Comparison of ENCODE assay signal across 10 cellular contexts in the genomic region with DNA sequence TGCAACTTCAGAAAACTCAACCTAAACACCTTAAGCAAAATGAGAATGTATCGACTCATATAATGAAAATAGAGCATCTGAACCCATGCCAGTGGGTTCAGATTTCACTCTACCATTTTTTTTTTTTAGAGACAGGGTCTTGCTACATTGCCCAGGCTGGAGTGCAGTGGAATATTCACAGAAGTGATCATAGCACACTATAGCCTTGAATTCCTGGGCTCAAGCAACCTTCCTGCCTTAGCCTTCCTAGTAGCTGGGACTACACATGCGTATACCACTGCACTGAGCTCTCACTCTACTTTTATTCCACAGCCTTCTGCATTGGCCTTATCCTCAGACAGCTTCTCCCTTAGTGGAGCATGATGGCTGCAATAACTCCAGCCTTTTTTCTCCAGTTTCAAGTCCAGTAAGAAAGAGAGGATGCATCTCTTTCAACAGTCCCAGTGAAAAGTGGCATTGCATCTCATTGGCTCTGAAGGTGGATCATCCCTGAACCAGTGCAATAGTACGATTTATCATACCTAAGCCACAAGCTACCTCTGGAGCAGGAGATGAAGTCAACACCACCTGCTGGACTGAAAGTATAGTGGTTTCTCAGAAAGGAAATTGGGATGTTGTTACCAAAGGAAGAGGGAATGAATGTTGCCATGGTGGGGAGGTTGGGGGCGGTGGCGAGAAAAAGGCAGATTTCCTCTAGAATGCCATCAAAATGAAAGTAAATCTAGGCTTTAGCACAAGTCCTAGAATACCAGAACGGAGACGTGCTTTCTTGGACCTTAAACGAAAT. TPM values are rescaled to one million over a fixed set of nuclear protein-coding genes. Genes with fewer than 3 reads are reported as not detected.
DNase-seq lines count a peak whose midpoint lies in the region; ATAC-seq and TF ChIP-seq lines count a peak whose summit lies in the region.
"Had no signal": no experiment of that assay in that cellular context is flagged by ENCODE, and none has a peak within 500 bp of the region (broad histone marks: within the 10 kb centered on the region; RNA-seq: fewer than 3 reads in every experiment).

No MANE protein-coding gene starts in this region.

- H3K9me3 ChIP-seq in endodermal cell (ENCODE audit: control insufficient read depth, low read length) (no peaks in the 10 kb centered on the region), psoas muscle (no peaks in the 10 kb centered on the region), adrenal gland (replicated peaks in 1 of 3) (no peaks in the 10 kb centered on the region)

- H3K36me3 ChIP-seq in endodermal cell (ENCODE audit: control insufficient read depth, insufficient read depth, low read length) (no peaks in the 10 kb centered on the region), psoas muscle (ENCODE audit: insufficient read depth in 1 of 2, low read depth in 1 of 2) (no peaks in the 10 kb centered on the region), adrenal gland (replicated peaks in 1 of 2) (no peaks in the 10 kb centered on the region)

- H3K27me3 Mint-ChIP-seq in endodermal cell (ENCODE audit: insufficient read depth): peaks cover 47% of the 10 kb centered on the region

- DNase-seq in DMS53 (lab: John Stamatoyannopoulos, UW): peak; percentile 72
- peak; percentile 11 for DNase-seq in NCI-H526 treated with DMSO at 0.1 percent for 48 hours (lab: John Stamatoyannopoulos, UW)
- no peak for DNase-seq in endodermal cell
- no peak for DNase-seq in psoas muscle
- no peak for DNase-seq in activated naive CD4-positive, alpha-beta T cell treated with anti-CD3 and anti-CD28 coated beads, Interleukin-2, amount 50 U/mL, for 72 hours (ENCODE audit: low spot score in 2 of 2)
- DNase-seq in adrenal gland: no peak
- DNase-seq: T-helper 9 cell had no signal

- TF ChIP-seq POLR2A in adrenal gland (IDR thresholded peaks at IDR 0.05): no peak

- peaks cover 20% of the 10 kb centered on the region for H3K27me3 ChIP-seq in endodermal cell (ENCODE audit: control insufficient read depth, insufficient read depth, low read length, poor library complexity, severe bottlenecking)
- H3K27me3 ChIP-seq in psoas muscle (ENCODE audit: insufficient read depth in 3 of 3, low read length in 2 of 3): no peaks in the 10 kb centered on the region
- peaks cover 4% of the 10 kb centered on the region for H3K27me3 ChIP-seq in adrenal gland

- ATAC-seq in psoas muscle (no peak), GM18517 (IDR thresholded peaks at IDR 0.05; ENCODE audit: unreplicated experiment) (no peak), GM19452 (IDR thresholded peaks at IDR 0.05; ENCODE audit: unreplicated experiment) (no peak)
- ATAC-seq in activated naive CD4-positive, alpha-beta T cell treated with anti-CD3 and anti-CD28 coated beads, Interleukin-2, amount 50 U/mL, for 72 hours: no peak
- ATAC-seq: GM12878 had no signal

- no peak overlapping the region for H3K9ac ChIP-seq in endodermal cell (ENCODE audit: extremely low read depth, low read length, poor library complexity, severe bottlenecking)

- TF ChIP-seq CTCF in endodermal cell (conservative IDR thresholded peaks at IDR 0.05): peak; percentile 75
- TF ChIP-seq CTCF in psoas muscle (IDR thresholded peaks at IDR 0.05): peak; percentile 28
- TF ChIP-seq CTCF in adrenal gland (IDR thresholded peaks at IDR 0.05): peak in 2 of 6 experiments; percentile 14 to 20

- H3K4me3 ChIP-seq in endodermal cell (ENCODE audit: low read length) (no peak overlapping the region), psoas muscle (peak overlapping the region; percentile 11), adrenal gland (no peak overlapping the region)
- H3K4me3 ChIP-seq: GM12878 had no signal

- WGBS in endodermal cell (ENCODE audit: insufficient coverage in 1 of 2, insufficient read length in 1 of 2), 2 experiments: 89 to 90% methylated on average over 8 of the region's 8 CpGs
- 79 to 82% (median 80%) methylated on average over 8 of the region's 8 CpGs for WGBS in psoas muscle, 3 donors
- 79 to 86% (median 83%) methylated on average over 8 of the region's 8 CpGs for WGBS in adrenal gland, 4 donors

- no peak overlapping the region for H3K27ac Mint-ChIP-seq in endodermal cell
- H3K27ac Mint-ChIP-seq in activated naive CD4-positive, alpha-beta T cell treated with anti-CD3 and anti-CD28 coated beads, Interleukin-2, amount 50 U/mL, for 72 hours: no peak overlapping the region

- H3K4me1 ChIP-seq in endodermal cell (ENCODE audit: control insufficient read depth, insufficient read depth, low read length) (peaks cover 17% of the 10 kb centered on the region), psoas muscle (peaks cover 18% of the 10 kb centered on the region), adrenal gland (replicated peaks in 1 of 2) (peaks cover 9 to 20% of the 10 kb centered on the region in 2 donors)

- H3K4me3 Mint-ChIP-seq in endodermal cell: no peak overlapping the region

- H3K4me1 Mint-ChIP-seq in endodermal cell: peaks cover 35% of the 10 kb centered on the region

- no peaks in the 10 kb centered on the region for H3K36me3 Mint-ChIP-seq in endodermal cell (ENCODE audit: low read depth)
- peaks cover 0 to under 1% of the 10 kb centered on the region in 2 donors for H3K36me3 Mint-ChIP-seq in activated naive CD4-positive, alpha-beta T cell treated with anti-CD3 and anti-CD28 coated beads, Interleukin-2, amount 50 U/mL, for 72 hours

- no peaks in the 10 kb centered on the region for H3K9me3 Mint-ChIP-seq in endodermal cell
- peaks cover 2 to 3% of the 10 kb centered on the region in 2 donors for H3K9me3 Mint-ChIP-seq in activated naive CD4-positive, alpha-beta T cell treated with anti-CD3 and anti-CD28 coated beads, Interleukin-2, amount 50 U/mL, for 72 hours

- H3K27ac ChIP-seq in endodermal cell (ENCODE audit: low read depth, low read length) (no peak overlapping the region), psoas muscle (peak overlapping the region; percentile 74), adrenal gland (no peak overlapping the region)

- intact Hi-C loops in psoas muscle (cut with DNase I) (loop anchor here in 1 of 2 donors (5.0 to 10.0 kb wide), 2 partner anchors 41 to 209 kb away; partner anchors contain the start of gene DHX15), adrenal gland (cut with DNase I) (no loop called here)

RNA-seq across cellular contexts. Expression of gene SOD3, which starts 2.0 kb away (rescaled TPM):
- total RNA-seq in endodermal cell: 1 to 10 TPM; 5.7 to 8.7 TPM
- 2.1 TPM for polyA plus RNA-seq in endodermal cell (2013, experiment 1 of 2)
- polyA plus RNA-seq in endodermal cell (2013, experiment 2 of 2): 2.1 TPM
- 10 to 100 TPM in 2 of 4 donors, 1 to 10 TPM in 2; 3.8 to 15.6 (median 9.2) TPM for total RNA-seq in psoas muscle
- polyA plus RNA-seq in psoas muscle: 1 to 10 TPM; 1.5 to 5.3 (median 2.6) TPM
- total RNA-seq in activated naive CD4-positive, alpha-beta T cell treated with anti-CD3 and anti-CD28 coated beads, Interleukin-2, amount 50 U/mL, for 72 hours: not detected
- total RNA-seq in adrenal gland: 10 to 100 TPM in 7 of 8 donors, 1 to 10 TPM in 1; 6.7 to 55.6 (median 23.5) TPM
- polyA plus RNA-seq in adrenal gland: 10 to 100 TPM in 1 of 3 donors, 1 to 10 TPM in 2; 7.5 to 25.3 (median 9.7) TPM
- total RNA-seq: GM12878 had no signal
- polyA plus RNA-seq: GM12878 had no signal

Comparison
In these comparisons a context has a peak if more than half of its experiments do, and no peak if none do; other contexts are left out.
1. DNase-seq: peak in DMS53 (single experiment) and NCI-H526 treated with DMSO at 0.1 percent for 48 hours (single experiment); none in endodermal cell (single experiment), psoas muscle (0 of 2), activated naive CD4-positive, alpha-beta T cell treated with anti-CD3 and anti-CD28 coated beads, Interleukin-2, amount 50 U/mL, for 72 hours (0 of 2) and adrenal gland (0 of 7).
2. RNA of gene SOD3, which starts 2.0 kb away (total RNA-seq): 6.7 to 55.6 TPM in adrenal gland, 3.8 to 15.6 TPM in psoas muscle and 5.7 to 8.7 TPM in endodermal cell; not detected in activated naive CD4-positive, alpha-beta T cell treated with anti-CD3 and anti-CD28 coated beads, Interleukin-2, amount 50 U/mL, for 72 hours; every median in the first group is over 4 times any median in the second.